ENCODE assay signal across 16 cellular contexts in genomic region chr12:80766897-80767296, GRCh38. TPM values are rescaled to one million over a fixed set of nuclear protein-coding genes. Genes with fewer than 3 reads are reported as not detected.
DNase-seq lines count a peak whose midpoint lies in the region; ATAC-seq and TF ChIP-seq lines count a peak whose summit lies in the region.
"Had no signal": no experiment of that assay in that cellular context is flagged by ENCODE, and none has a peak within 500 bp of the region (broad histone marks: within the 10 kb centered on the region; RNA-seq: fewer than 3 reads in every experiment).

No MANE protein-coding gene starts in this region.

- no peaks in the 10 kb centered on the region for H3K36me3 ChIP-seq in left ventricle myocardium inferior
- H3K36me3 ChIP-seq: BE2C, HAP-1 had no signal

- POLR2A ChIA-PET in GM10248 (lab: Yijun Ruan, JAX): no interaction called here

- no peak for DNase-seq in GM10248 (ENCODE audit: extremely low spot score)
- DNase-seq in glomerular visceral epithelial cell (ENCODE audit: extremely low spot score): no peak
- no peak for DNase-seq in left ventricle myocardium inferior
- DNase-seq in NCI-H2196 (lab: John Stamatoyannopoulos, UW; ENCODE audit: unreplicated experiment): no peak
- DNase-seq: activated CD8-positive, alpha-beta memory T cell treated with anti-CD3 and anti-CD28 coated beads for 24 hours; activated naive CD8-positive, alpha-beta T cell treated with anti-CD3 and anti-CD28 coated beads, Interleukin-2, amount 10 ng/mL, durations not matched to agents 7 days and 5 days; BE2C; Kasumi-1; naive B cell; T-helper 9 cell had no signal

- no peak overlapping the region for H3K4me3 ChIP-seq in left ventricle myocardium inferior
- H3K4me3 ChIP-seq: HAP-1 had no signal

- no peaks in the 10 kb centered on the region for H3K27me3 ChIP-seq in left ventricle myocardium inferior (ENCODE audit: low read depth)
- H3K27me3 ChIP-seq: BE2C had no signal

- no peaks in the 10 kb centered on the region for H3K9me3 ChIP-seq in left ventricle myocardium inferior (replicated peaks)
- H3K9me3 ChIP-seq: BE2C, HAP-1 had no signal

- no peaks in the 10 kb centered on the region for H3K4me1 ChIP-seq in left ventricle myocardium inferior

- peak; percentile 97 for ATAC-seq in GM18861 (IDR thresholded peaks at IDR 0.05; ENCODE audit: unreplicated experiment)
- peak; percentile 95 for ATAC-seq in GM21447 (IDR thresholded peaks at IDR 0.05; ENCODE audit: unreplicated experiment)
- peak; percentile 82 for ATAC-seq in HG02973 (IDR thresholded peaks at IDR 0.05; ENCODE audit: unreplicated experiment)
- peak; percentile 96 for ATAC-seq in HG03565 (IDR thresholded peaks at IDR 0.05; ENCODE audit: unreplicated experiment)

- no peak overlapping the region for H3K27ac ChIP-seq in left ventricle myocardium inferior (replicated peaks)

- intact Hi-C loops in left ventricle myocardium inferior (cut with micrococcal nuclease): loop anchor here (10.0 kb wide), 2 partner anchors 292 to 352 kb away; no protein-coding TSS in a partner anchor

- CTCF ChIA-PET in GM10248 (lab: Yijun Ruan, JAX): no interaction called here

- no peak for TF ChIP-seq CTCF in GM10248 (IDR thresholded peaks at IDR 0.05; ENCODE audit: control extremely low read depth, extremely low read depth, low read depth, missing control alignments)
- no peak for TF ChIP-seq CTCF in left ventricle myocardium inferior (IDR thresholded peaks at IDR 0.05; ENCODE audit: borderline replicate concordance)

RNA-seq across cellular contexts. Expression of gene MYF5, which starts 50.2 kb away (rescaled TPM):
- total RNA-seq in left ventricle myocardium inferior: not detected
- total RNA-seq: activated naive CD8-positive, alpha-beta T cell treated with anti-CD3 and anti-CD28 coated beads, Interleukin-2, amount 10 ng/mL, durations not matched to agents 7 days and 5 days; ureter had no signal

RNA-seq across cellular contexts. Expression of gene MYF6, which starts 59.5 kb away (rescaled TPM):
- total RNA-seq in left ventricle myocardium inferior: not detected
- total RNA-seq: activated naive CD8-positive, alpha-beta T cell treated with anti-CD3 and anti-CD28 coated beads, Interleukin-2, amount 10 ng/mL, durations not matched to agents 7 days and 5 days; ureter had no signal
